ENCODE assay signal across 20 cellular contexts in the genomic region with DNA sequence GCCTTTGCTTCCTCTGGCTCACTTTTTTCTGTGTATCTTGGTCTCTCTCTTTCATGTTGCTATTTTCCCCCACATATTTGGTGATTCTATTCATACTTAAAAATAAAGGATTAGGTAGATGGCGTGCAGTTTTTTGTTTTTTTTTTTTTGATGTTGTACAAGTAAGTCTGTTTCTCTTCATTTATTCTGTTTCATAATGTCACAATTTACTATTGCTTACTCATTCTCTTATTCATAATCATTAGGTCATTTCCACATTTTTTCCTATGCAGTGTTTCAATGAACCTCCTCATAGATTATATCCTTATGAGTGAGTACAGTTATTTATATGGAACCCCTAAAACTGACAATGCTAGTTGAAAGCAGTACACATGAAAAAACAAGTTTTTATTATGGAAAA.
DNase-seq lines count a peak whose midpoint lies in the region; ATAC-seq and TF ChIP-seq lines count a peak whose summit lies in the region.
"Had no signal": no experiment of that assay in that cellular context is flagged by ENCODE, and none has a peak within 500 bp of the region (broad histone marks: within the 10 kb centered on the region; RNA-seq: fewer than 3 reads in every experiment).

No MANE protein-coding gene starts in this region.

- no peak for TF ChIP-seq POLR2A in GM18505 (IDR thresholded peaks at IDR 0.05; ENCODE audit: borderline replicate concordance, extremely low read depth, insufficient read depth, insufficient read length)

- CTCF ChIA-PET in RWPE1 (lab: Yijun Ruan, JAX), result interaction anchor here (0.7 to 2.1 kb wide), 5 partner anchors 13 to 1278 kb away, joined by 3 to 7 read pairs (median 4); no protein-coding TSS in a partner anchor

- peaks cover 1% of the 10 kb centered on the region; the same call in 1 of the 2 replicates for H3K27me3 Mint-ChIP-seq in HFFc6 (ENCODE audit: insufficient read depth)

- ATAC-seq in GM18505 (IDR thresholded peaks at IDR 0.05; ENCODE audit: unreplicated experiment), result no peak
- ATAC-seq: activated CD4-positive, alpha-beta T cell treated with anti-CD3 and anti-CD28 coated beads for 36 hours; activated T-cell treated with anti-CD3 and anti-CD28 coated beads, Interleukin-2, amount 50 U/mL, for 4 hours; foreskin keratinocyte had no signal

- POLR2A ChIA-PET in RWPE1 (lab: Yijun Ruan, JAX; ENCODE audit: low non-redundant PET), result no interaction called here

- DNase-seq in AG09309 (ENCODE audit: low read depth), result peak; percentile 11
- peak; percentile 11 for DNase-seq in HFFc6
- no peak for DNase-seq in epithelial cell of prostate (ENCODE audit: low read depth, low spot score)
- peak; percentile 13 to 18 for DNase-seq in lung microvascular endothelial cell (ENCODE audit: low read depth in 2 of 2)
- no peak for DNase-seq in ACHN
- no peak for DNase-seq in RWPE1 (ENCODE audit: low spot score)
- DNase-seq in NCI-H510A (lab: John Stamatoyannopoulos, UW), result no peak
- DNase-seq: activated CD4-positive, alpha-beta T cell treated with anti-CD3 and anti-CD28 coated beads for 36 hours; activated T-cell treated with anti-CD3 and anti-CD28 coated beads, Interleukin-2, amount 50 U/mL, for 4 hours; CD4-positive, CD25-positive, alpha-beta regulatory T cell; naive B cell; NCI-H2081 treated with DMSO at 0.1 percent for 48 hours; NK-92 treated with Interleukin-12 subunit alpha and Interleukin-12 subunit beta, amount 100 ng/mL, for 24 hours; Peyer's patch; trophoblast cell had no signal

- H3K4me1 Mint-ChIP-seq in HFFc6 (ENCODE audit: low read depth), result peaks cover 23% of the 10 kb centered on the region
- H3K4me1 Mint-ChIP-seq: activated CD4-positive, alpha-beta T cell treated with anti-CD3 and anti-CD28 coated beads for 36 hours; CD4-positive, CD25-positive, alpha-beta regulatory T cell; naive B cell had no signal

- H3K27ac ChIP-seq in epithelial cell of prostate, result peak overlapping the region; percentile 4
- no peak overlapping the region for H3K27ac ChIP-seq in RWPE1
- H3K27ac ChIP-seq: breast epithelium, foreskin keratinocyte, Peyer's patch, skin epidermis had no signal

- no peaks in the 10 kb centered on the region for H3K36me3 Mint-ChIP-seq in HFFc6 (ENCODE audit: low read depth)
- H3K36me3 Mint-ChIP-seq: CD4-positive, CD25-positive, alpha-beta regulatory T cell; naive B cell had no signal

- TF ChIP-seq CTCF in AG09309 (IDR thresholded peaks at IDR 0.05; ENCODE audit: control insufficient read depth, insufficient read depth, low read depth, low read length, missing control alignments), result no peak
- TF ChIP-seq CTCF in HFFc6 (IDR thresholded peaks at IDR 0.05), result no peak
- no peak for TF ChIP-seq CTCF in RWPE1 (conservative IDR thresholded peaks at IDR 0.05; ENCODE audit: low read depth)

- peak overlapping the region; percentile 70 for H3K27ac Mint-ChIP-seq in HFFc6
- H3K27ac Mint-ChIP-seq: activated CD4-positive, alpha-beta T cell treated with anti-CD3 and anti-CD28 coated beads for 36 hours; CD4-positive, CD25-positive, alpha-beta regulatory T cell; T-helper 1 cell treated with Interleukin-12 subunit alpha and Interleukin-12 subunit beta and Interleukin-4 antibody, amounts not matched to agents 30 μg/mL and 1 μg/mL, for 36 hours had no signal

- H3K4me3 Mint-ChIP-seq in HFFc6, result peak overlapping the region; percentile 27
- H3K4me3 Mint-ChIP-seq: activated CD4-positive, alpha-beta T cell treated with anti-CD3 and anti-CD28 coated beads for 36 hours; activated T-cell treated with anti-CD3 and anti-CD28 coated beads, Interleukin-2, amount 50 U/mL, for 4 hours; CD4-positive, CD25-positive, alpha-beta regulatory T cell; naive B cell; T-helper 1 cell treated with Interleukin-12 subunit alpha and Interleukin-12 subunit beta and Interleukin-4 antibody, amounts not matched to agents 30 μg/mL and 1 μg/mL, for 36 hours had no signal

- H3K4me3 ChIP-seq in AG09309 (ENCODE audit: control insufficient read depth, low read depth, low read length), result no peak overlapping the region
- H3K4me3 ChIP-seq: breast epithelium, Peyer's patch, skin epidermis had no signal

- in situ Hi-C loops in ACHN (cut with HindIII; ENCODE audit: low pct_ligation_motif_present, low pct_unique_long_range_greater_than_20kb, low sequenced_read_pairs), result loop anchor here (25.0 kb wide), 1 partner anchor 99 kb away; no protein-coding TSS in a partner anchor

- H3K9me3 Mint-ChIP-seq in HFFc6, result no peaks in the 10 kb centered on the region
- H3K9me3 Mint-ChIP-seq: activated T-cell treated with anti-CD3 and anti-CD28 coated beads, Interleukin-2, amount 50 U/mL, for 4 hours; T-helper 1 cell treated with Interleukin-12 subunit alpha and Interleukin-12 subunit beta and Interleukin-4 antibody, amounts not matched to agents 30 μg/mL and 1 μg/mL, for 36 hours had no signal

Comparison
In these comparisons a context has a peak if more than half of its experiments do, and no peak if none do; other contexts are left out.
1. DNase-seq: peak in AG09309 (single experiment), HFFc6 (single experiment) and lung microvascular endothelial cell (2 of 2); none in epithelial cell of prostate (single experiment), ACHN (single experiment), RWPE1 (single experiment) and NCI-H510A (single experiment).